ENCODE assay signal across 1 cellular context in the genomic region with DNA sequence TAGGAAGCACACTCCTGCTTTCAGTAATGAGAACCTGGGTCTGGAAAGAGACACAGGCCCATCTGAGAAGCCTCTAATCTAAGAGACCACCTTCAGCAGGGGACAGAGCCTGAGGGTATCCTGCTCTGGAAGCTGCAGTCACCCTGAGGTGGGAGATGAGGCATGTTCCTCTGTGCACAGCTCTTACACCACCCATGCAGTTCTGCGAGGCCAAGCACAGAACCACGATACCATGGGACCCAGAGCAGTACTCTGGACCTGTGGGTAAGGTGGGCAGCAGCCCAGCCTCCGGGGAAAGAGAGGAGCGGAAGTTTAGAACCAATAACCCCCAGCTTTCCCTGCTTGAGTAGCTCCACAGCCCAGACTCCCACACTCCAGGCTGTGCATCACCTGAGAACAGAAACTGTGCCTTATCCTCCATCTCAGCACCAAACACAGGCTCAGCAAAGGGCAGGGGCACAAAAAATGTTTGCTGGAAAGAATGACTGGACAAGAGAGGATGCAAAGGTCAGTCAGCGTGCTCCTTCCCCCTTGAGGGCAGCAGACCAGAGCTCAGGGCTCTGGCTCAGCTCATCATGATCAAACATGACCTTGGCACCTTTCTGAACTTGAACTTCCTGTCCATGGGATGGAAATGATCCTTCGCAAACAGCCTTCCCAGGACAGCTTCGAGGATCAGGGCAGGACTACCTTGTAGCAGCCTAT.
A peak's percentile ranks its signal among the peaks of the same experiment; 100 is the strongest.
TF ChIP-seq lines count a peak whose summit lies in the region.

No MANE protein-coding gene starts in this region.

TF ChIP-seq in HepG2, 621 proteins besides CTCF, POLR2A, EP300 and RAD21 (continued from another document and continues in another):
- TF ChIP-seq ZNF720 (CRISPR knock-in tag; IDR thresholded peaks at IDR 0.05) (no peak), ZNF251 (CRISPR knock-in tag; IDR thresholded peaks at IDR 0.05) (no peak), ETV5 (CRISPR knock-in tag; IDR thresholded peaks at IDR 0.05; ENCODE audit: borderline replicate concordance) (peak; percentile 93; the same call in 1 of the 2 replicates), MXD4 (CRISPR knock-in tag; IDR thresholded peaks at IDR 0.05) (no peak), KDM6A (CRISPR knock-in tag; IDR thresholded peaks at IDR 0.05; ENCODE audit: low read depth) (0 out of 2 replicates have a peak, but pooled peaks have one; percentile 34), ZNF782 (CRISPR knock-in tag; IDR thresholded peaks at IDR 0.05; ENCODE audit: borderline replicate concordance) (no peak), SMC3 (IDR thresholded peaks at IDR 0.05; ENCODE audit: low read length) (no peak; the same call in 1 of the 2 replicates), MEF2D (CRISPR knock-in tag; IDR thresholded peaks at IDR 0.05) (peak; percentile 34; the same call in 1 of the 2 replicates), ZKSCAN5 (CRISPR knock-in tag; IDR thresholded peaks at IDR 0.05) (no peak), FOXP1 (IDR thresholded peaks at IDR 0.05) (no peak), FOXP1 (CRISPR knock-in tag; IDR thresholded peaks at IDR 0.05) (peak; percentile 40; the same call in 1 of the 2 replicates), ZBTB20 (CRISPR knock-in tag; IDR thresholded peaks at IDR 0.05; ENCODE audit: borderline replicate concordance, low read depth) (no peak), ZNF34 (CRISPR knock-in tag; IDR thresholded peaks at IDR 0.05; ENCODE audit: borderline replicate concordance) (no peak), ZNF441 (CRISPR knock-in tag; IDR thresholded peaks at IDR 0.05; ENCODE audit: borderline replicate concordance) (no peak), RARA (CRISPR knock-in tag; IDR thresholded peaks at IDR 0.05) (peak; percentile 99), ZNF746 (CRISPR knock-in tag; IDR thresholded peaks at IDR 0.05) (no peak), ZNF121 (CRISPR knock-in tag; IDR thresholded peaks at IDR 0.05) (no peak), ZNF207 (IDR thresholded peaks at IDR 0.05; ENCODE audit: borderline replicate concordance) (no peak)
- TF ChIP-seq, protein P1, sequence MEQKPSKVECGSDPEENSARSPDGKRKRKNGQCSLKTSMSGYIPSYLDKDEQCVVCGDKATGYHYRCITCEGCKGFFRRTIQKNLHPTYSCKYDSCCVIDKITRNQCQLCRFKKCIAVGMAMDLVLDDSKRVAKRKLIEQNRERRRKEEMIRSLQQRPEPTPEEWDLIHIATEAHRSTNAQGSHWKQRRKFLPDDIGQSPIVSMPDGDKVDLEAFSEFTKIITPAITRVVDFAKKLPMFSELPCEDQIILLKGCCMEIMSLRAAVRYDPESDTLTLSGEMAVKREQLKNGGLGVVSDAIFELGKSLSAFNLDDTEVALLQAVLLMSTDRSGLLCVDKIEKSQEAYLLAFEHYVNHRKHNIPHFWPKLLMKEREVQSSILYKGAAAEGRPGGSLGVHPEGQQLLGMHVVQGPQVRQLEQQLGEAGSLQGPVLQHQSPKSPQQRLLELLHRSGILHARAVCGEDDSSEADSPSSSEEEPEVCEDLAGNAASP (CRISPR knock-in tag; IDR thresholded peaks at IDR 0.05; ENCODE audit: borderline replicate concordance) = peak; percentile 79; the same call in 1 of the 2 replicates
- TF ChIP-seq, protein P2, sequence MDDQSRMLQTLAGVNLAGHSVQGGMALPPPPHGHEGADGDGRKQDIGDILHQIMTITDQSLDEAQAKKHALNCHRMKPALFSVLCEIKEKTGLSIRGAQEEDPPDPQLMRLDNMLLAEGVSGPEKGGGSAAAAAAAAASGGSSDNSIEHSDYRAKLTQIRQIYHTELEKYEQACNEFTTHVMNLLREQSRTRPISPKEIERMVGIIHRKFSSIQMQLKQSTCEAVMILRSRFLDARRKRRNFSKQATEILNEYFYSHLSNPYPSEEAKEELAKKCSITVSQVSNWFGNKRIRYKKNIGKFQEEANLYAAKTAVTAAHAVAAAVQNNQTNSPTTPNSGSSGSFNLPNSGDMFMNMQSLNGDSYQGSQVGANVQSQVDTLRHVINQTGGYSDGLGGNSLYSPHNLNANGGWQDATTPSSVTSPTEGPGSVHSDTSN (CRISPR knock-in tag; IDR thresholded peaks at IDR 0.05; ENCODE audit: borderline replicate concordance) = no peak
- TF ChIP-seq, protein P3, sequence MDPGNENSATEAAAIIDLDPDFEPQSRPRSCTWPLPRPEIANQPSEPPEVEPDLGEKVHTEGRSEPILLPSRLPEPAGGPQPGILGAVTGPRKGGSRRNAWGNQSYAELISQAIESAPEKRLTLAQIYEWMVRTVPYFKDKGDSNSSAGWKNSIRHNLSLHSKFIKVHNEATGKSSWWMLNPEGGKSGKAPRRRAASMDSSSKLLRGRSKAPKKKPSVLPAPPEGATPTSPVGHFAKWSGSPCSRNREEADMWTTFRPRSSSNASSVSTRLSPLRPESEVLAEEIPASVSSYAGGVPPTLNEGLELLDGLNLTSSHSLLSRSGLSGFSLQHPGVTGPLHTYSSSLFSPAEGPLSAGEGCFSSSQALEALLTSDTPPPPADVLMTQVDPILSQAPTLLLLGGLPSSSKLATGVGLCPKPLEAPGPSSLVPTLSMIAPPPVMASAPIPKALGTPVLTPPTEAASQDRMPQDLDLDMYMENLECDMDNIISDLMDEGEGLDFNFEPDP (CRISPR knock-in tag; conservative IDR thresholded peaks at IDR 0.05) = no peak
- TF ChIP-seq, protein P4, sequence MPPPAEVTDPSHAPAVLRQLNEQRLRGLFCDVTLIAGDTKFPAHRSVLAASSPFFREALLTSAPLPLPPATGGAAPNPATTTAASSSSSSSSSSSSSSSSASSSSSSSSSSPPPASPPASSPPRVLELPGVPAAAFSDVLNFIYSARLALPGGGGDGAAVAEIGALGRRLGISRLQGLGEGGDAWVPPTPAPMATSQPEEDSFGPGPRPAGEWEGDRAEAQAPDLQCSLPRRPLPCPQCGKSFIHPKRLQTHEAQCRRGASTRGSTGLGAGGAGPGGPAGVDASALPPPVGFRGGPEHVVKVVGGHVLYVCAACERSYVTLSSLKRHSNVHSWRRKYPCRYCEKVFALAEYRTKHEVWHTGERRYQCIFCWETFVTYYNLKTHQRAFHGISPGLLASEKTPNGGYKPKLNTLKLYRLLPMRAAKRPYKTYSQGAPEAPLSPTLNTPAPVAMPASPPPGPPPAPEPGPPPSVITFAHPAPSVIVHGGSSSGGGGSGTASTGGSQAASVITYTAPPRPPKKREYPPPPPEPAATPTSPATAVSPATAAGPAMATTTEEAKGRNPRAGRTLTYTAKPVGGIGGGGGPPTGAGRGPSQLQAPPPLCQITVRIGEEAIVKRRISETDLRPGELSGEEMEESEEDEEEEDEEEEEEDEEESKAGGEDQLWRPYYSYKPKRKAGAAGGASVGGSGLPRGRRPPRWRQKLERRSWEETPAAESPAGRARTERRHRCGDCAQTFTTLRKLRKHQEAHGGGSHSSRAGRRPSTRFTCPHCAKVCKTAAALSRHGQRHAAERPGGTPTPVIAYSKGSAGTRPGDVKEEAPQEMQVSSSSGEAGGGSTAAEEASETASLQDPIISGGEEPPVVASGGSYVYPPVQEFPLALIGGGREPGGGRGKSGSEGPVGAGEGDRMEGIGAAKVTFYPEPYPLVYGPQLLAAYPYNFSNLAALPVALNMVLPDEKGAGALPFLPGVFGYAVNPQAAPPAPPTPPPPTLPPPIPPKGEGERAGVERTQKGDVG (CRISPR knock-in tag; IDR thresholded peaks at IDR 0.05; ENCODE audit: borderline replicate concordance) = no peak
- TF ChIP-seq, protein P5, sequence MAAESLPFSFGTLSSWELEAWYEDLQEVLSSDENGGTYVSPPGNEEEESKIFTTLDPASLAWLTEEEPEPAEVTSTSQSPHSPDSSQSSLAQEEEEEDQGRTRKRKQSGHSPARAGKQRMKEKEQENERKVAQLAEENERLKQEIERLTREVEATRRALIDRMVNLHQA (CRISPR knock-in tag; IDR thresholded peaks at IDR 0.05) = no peak
- TF ChIP-seq, protein P6, sequence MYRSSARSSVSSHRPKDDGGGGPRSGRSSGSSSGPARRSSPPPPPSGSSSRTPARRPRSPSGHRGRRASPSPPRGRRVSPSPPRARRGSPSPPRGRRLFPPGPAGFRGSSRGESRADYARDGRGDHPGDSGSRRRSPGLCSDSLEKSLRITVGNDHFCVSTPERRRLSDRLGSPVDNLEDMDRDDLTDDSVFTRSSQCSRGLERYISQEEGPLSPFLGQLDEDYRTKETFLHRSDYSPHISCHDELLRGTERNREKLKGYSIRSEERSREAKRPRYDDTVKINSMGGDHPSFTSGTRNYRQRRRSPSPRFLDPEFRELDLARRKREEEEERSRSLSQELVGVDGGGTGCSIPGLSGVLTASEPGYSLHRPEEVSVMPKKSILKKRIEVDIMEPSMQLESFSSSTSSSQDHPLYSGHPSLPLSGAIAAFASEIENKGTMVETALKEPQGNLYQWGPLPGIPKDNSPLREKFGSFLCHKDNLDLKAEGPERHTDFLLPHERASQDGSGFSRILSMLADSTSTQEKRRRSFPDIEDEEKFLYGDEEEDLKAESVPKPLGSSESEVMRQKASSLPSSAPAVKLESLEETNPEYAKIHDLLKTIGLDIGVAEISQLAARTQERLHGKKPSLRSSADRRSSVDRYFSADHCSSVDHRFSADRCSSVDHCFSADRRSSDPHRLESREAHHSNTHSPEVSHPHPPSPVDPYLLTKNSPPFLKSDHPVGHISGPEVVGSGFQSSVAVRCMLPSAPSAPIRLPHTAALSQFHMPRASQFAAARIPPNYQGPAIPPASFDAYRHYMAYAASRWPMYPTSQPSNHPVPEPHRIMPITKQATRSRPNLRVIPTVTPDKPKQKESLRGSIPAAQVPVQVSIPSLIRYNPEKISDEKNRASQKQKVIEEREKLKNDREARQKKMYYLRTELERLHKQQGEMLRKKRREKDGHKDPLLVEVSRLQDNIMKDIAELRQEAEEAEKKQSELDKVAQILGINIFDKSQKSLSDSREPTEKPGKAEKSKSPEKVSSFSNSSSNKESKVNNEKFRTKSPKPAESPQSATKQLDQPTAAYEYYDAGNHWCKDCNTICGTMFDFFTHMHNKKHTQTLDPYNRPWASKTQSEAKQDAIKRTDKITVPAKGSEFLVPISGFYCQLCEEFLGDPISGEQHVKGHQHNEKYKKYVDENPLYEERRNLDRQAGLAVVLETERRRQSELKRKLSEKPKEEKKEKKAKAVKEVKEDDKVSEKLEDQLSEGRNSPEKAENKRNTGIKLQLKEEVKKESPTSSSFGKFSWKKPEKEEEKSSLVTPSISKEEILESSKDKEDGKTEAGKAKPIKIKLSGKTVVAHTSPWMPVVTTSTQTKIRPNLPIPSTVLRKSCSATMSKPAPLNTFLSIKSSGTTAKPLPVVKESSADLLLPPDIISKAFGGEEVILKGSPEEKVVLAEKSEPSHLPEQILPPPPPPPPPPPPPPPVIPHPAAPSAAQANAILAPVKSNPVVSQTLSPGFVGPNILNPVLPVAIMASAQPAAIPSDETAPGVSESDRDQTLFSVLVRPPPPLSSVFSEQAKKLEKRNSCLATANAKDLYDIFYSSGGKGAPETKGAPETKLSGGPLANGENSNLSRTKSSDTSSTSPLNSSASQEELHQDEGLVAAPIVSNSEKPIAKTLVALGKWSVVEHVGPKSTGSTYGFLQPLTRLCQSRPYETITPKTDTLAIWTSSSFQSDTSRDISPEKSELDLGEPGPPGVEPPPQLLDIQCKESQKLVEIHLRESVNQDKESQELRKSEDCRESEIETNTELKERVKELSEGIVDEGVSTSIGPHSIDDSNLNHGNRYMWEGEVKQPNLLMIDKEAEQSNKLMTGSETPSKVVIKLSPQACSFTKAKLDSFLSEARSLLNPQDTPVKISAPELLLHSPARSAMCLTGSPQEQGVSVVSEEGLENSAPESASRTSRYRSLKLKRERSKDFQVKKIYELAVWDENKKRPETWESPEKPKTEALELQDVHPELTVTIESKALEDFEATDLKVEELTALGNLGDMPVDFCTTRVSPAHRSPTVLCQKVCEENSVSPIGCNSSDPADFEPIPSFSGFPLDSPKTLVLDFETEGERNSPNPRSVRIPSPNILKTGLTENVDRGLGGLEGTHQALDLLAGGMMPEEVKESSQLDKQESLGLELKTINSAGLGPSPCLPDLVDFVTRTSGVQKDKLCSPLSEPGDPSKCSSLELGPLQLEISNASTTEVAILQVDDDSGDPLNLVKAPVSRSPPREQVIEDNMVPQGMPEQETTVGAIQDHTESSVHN (CRISPR knock-in tag; IDR thresholded peaks at IDR 0.05) = no peak
- TF ChIP-seq, protein P7, sequence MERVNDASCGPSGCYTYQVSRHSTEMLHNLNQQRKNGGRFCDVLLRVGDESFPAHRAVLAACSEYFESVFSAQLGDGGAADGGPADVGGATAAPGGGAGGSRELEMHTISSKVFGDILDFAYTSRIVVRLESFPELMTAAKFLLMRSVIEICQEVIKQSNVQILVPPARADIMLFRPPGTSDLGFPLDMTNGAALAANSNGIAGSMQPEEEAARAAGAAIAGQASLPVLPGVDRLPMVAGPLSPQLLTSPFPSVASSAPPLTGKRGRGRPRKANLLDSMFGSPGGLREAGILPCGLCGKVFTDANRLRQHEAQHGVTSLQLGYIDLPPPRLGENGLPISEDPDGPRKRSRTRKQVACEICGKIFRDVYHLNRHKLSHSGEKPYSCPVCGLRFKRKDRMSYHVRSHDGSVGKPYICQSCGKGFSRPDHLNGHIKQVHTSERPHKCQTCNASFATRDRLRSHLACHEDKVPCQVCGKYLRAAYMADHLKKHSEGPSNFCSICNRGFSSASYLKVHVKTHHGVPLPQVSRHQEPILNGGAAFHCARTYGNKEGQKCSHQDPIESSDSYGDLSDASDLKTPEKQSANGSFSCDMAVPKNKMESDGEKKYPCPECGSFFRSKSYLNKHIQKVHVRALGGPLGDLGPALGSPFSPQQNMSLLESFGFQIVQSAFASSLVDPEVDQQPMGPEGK (CRISPR knock-in tag; IDR thresholded peaks at IDR 0.05) = peak; percentile 44; the same call in 1 of the 2 replicates
- TF ChIP-seq, protein P8, sequence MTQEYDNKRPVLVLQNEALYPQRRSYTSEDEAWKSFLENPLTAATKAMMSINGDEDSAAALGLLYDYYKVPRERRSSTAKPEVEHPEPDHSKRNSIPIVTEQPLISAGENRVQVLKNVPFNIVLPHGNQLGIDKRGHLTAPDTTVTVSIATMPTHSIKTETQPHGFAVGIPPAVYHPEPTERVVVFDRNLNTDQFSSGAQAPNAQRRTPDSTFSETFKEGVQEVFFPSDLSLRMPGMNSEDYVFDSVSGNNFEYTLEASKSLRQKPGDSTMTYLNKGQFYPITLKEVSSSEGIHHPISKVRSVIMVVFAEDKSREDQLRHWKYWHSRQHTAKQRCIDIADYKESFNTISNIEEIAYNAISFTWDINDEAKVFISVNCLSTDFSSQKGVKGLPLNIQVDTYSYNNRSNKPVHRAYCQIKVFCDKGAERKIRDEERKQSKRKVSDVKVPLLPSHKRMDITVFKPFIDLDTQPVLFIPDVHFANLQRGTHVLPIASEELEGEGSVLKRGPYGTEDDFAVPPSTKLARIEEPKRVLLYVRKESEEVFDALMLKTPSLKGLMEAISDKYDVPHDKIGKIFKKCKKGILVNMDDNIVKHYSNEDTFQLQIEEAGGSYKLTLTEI (CRISPR knock-in tag; conservative IDR thresholded peaks at IDR 0.05) = no peak
- TF ChIP-seq, protein P9, sequence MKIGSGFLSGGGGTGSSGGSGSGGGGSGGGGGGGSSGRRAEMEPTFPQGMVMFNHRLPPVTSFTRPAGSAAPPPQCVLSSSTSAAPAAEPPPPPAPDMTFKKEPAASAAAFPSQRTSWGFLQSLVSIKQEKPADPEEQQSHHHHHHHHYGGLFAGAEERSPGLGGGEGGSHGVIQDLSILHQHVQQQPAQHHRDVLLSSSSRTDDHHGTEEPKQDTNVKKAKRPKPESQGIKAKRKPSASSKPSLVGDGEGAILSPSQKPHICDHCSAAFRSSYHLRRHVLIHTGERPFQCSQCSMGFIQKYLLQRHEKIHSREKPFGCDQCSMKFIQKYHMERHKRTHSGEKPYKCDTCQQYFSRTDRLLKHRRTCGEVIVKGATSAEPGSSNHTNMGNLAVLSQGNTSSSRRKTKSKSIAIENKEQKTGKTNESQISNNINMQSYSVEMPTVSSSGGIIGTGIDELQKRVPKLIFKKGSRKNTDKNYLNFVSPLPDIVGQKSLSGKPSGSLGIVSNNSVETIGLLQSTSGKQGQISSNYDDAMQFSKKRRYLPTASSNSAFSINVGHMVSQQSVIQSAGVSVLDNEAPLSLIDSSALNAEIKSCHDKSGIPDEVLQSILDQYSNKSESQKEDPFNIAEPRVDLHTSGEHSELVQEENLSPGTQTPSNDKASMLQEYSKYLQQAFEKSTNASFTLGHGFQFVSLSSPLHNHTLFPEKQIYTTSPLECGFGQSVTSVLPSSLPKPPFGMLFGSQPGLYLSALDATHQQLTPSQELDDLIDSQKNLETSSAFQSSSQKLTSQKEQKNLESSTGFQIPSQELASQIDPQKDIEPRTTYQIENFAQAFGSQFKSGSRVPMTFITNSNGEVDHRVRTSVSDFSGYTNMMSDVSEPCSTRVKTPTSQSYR (CRISPR knock-in tag; IDR thresholded peaks at IDR 0.05; ENCODE audit: borderline replicate concordance) = peak; percentile 70; the same call in 1 of the 2 replicates
